Comparison of ENCODE assay signal across 28 cellular contexts in the genomic region with DNA sequence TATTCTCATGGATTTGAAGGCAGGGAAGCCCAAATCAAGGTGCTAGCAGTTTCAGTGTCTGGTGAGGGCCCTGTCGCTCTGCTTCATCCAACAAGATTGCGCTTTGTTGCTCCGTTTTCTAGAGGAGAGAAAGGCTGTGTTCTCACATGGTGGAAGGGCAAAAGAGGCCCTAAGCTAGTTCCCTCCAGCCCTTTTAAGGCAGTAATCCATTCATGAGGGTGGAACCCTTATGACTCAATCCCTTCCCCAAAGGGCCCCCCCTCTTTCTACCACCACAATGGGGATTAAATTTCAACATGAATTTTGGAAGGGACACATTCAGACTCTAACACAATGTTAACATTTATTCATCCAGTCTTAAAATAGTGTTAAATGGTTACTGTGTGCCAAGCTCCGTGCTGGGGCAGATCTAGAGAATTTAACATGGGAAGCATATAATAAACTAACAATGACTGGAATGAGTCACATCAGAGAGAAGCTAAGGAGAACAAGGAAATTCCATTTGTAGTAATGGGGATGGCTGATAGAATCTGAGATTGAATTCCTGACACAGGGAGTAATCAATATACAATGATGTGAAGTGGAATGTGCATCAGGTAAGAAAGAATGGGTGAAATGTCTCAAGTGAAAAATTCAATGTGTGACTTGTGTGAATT.
A peak's percentile ranks its signal among the peaks of the same experiment; 100 is the strongest.
DNase-seq lines count a peak whose midpoint lies in the region; ATAC-seq, FAIRE-seq and TF ChIP-seq lines count a peak whose summit lies in the region.
"Had no signal": no experiment of that assay in that cellular context is flagged by ENCODE, and none has a peak within 500 bp of the region (broad histone marks: within the 10 kb centered on the region; RNA-seq: fewer than 3 reads in every experiment).

No MANE protein-coding gene starts in this region.

- no peaks in the 10 kb centered on the region for H3K36me3 ChIP-seq in astrocyte (ENCODE audit: insufficient read depth, low read length)
- H3K36me3 ChIP-seq: left ventricle myocardium inferior, tibial nerve had no signal

- no peak overlapping the region for H3K9ac ChIP-seq in astrocyte (ENCODE audit: low read length)

- H3K9me3 Mint-ChIP-seq in astrocyte (ENCODE audit: unreplicated experiment), result no peaks in the 10 kb centered on the region

- H3K4me1 ChIP-seq in astrocyte (ENCODE audit: insufficient read depth, low read length) (peaks cover 3% of the 10 kb centered on the region), foreskin keratinocyte (peaks cover 9% of the 10 kb centered on the region)
- H3K4me1 ChIP-seq: Caco-2, left ventricle myocardium inferior, psoas muscle had no signal

- H3K4me2 ChIP-seq in astrocyte (ENCODE audit: low read length), result no peak overlapping the region

- no peaks in the 10 kb centered on the region for H3K27me3 ChIP-seq in astrocyte (ENCODE audit: insufficient read depth, low read length)
- H3K27me3 ChIP-seq in foreskin keratinocyte, result no peaks in the 10 kb centered on the region
- H3K27me3 ChIP-seq: tibial nerve had no signal

- H3K4me3 Mint-ChIP-seq in astrocyte (ENCODE audit: unreplicated experiment), result no peak overlapping the region
- H3K4me3 Mint-ChIP-seq: activated CD4-positive, alpha-beta T cell treated with anti-CD3 and anti-CD28 coated beads for 36 hours; activated naive CD4-positive, alpha-beta T cell treated with anti-CD3 and anti-CD28 coated beads for 36 hours; mesothelial cell of epicardium; naive thymus-derived CD4-positive, alpha-beta T cell had no signal

- H3K27ac ChIP-seq in astrocyte (ENCODE audit: low read depth, low read length) (no peak overlapping the region), foreskin keratinocyte (no peak overlapping the region)
- H3K27ac ChIP-seq: left ventricle myocardium inferior, psoas muscle, tibial nerve had no signal

- H3K4me1 Mint-ChIP-seq in astrocyte (ENCODE audit: low read depth, unreplicated experiment), result peaks cover 14% of the 10 kb centered on the region
- H3K4me1 Mint-ChIP-seq: activated CD4-positive, alpha-beta T cell treated with anti-CD3 and anti-CD28 coated beads for 36 hours; naive thymus-derived CD4-positive, alpha-beta T cell had no signal

- DNase-seq in ELR (ENCODE audit: low read depth), result peak; percentile 64
- DNase-seq in astrocyte (ENCODE audit: low read depth), result peak; percentile 17
- peak; percentile 61 to 88 for DNase-seq in foreskin keratinocyte
- DNase-seq in NCI-H2029 treated with DMSO at 0.1 percent for 48 hours (lab: John Stamatoyannopoulos, UW), result no peak
- DNase-seq in activated naive CD4-positive, alpha-beta T cell treated with Interleukin-2 at 50 U/mL for 16 hours, result no peak
- DNase-seq: activated CD4-positive, alpha-beta T cell treated with anti-CD3 and anti-CD28 coated beads for 36 hours; activated naive CD4-positive, alpha-beta T cell treated with anti-CD3 and anti-CD28 coated beads for 36 hours; activated T-cell treated with anti-CD3 and anti-CD28 coated beads, Interleukin-2, amount 50 U/mL, for 48 hours; amniotic stem cell; C1 segment of cervical spinal cord; Caco-2; caudate nucleus; foreskin melanocyte; left ventricle myocardium inferior; naive thymus-derived CD4-positive, alpha-beta T cell; NCI-H1048; NCI-H1930; NCI-H226; NCI-H748 treated with DMSO at 0.1 percent for 48 hours; nucleus accumbens; psoas muscle; SIG-M5; stimulated activated CD8-positive, alpha-beta memory T cell treated with anti-CD3 and anti-CD28 coated beads, Interleukin-4, amount 100 ng/mL, for 48 hours had no signal

- H3K36me3 Mint-ChIP-seq in astrocyte (ENCODE audit: low read depth, unreplicated experiment), result no peaks in the 10 kb centered on the region
- H3K36me3 Mint-ChIP-seq: mesothelial cell of epicardium had no signal

- no peaks in the 10 kb centered on the region for H3K27me3 Mint-ChIP-seq in astrocyte (ENCODE audit: low read depth, unreplicated experiment)
- H3K27me3 Mint-ChIP-seq: activated CD4-positive, alpha-beta T cell treated with anti-CD3 and anti-CD28 coated beads for 36 hours; naive thymus-derived CD4-positive, alpha-beta T cell had no signal

- H4K20me1 ChIP-seq in astrocyte (ENCODE audit: insufficient read depth, low read length), result no peaks in the 10 kb centered on the region

- H3K27ac Mint-ChIP-seq in astrocyte (ENCODE audit: unreplicated experiment), result no peak overlapping the region
- H3K27ac Mint-ChIP-seq: activated CD4-positive, alpha-beta T cell treated with anti-CD3 and anti-CD28 coated beads for 36 hours; activated naive CD4-positive, alpha-beta T cell treated with anti-CD3 and anti-CD28 coated beads for 36 hours; mesothelial cell of epicardium; naive thymus-derived CD4-positive, alpha-beta T cell had no signal

- peak; percentile 48 for ATAC-seq in foreskin keratinocyte
- ATAC-seq in GM19035 (IDR thresholded peaks at IDR 0.05; ENCODE audit: unreplicated experiment), result no peak
- ATAC-seq in GM21526 (IDR thresholded peaks at IDR 0.05; ENCODE audit: low FRiP score, unreplicated experiment), result no peak
- ATAC-seq: activated CD4-positive, alpha-beta T cell treated with anti-CD3 and anti-CD28 coated beads for 36 hours; naive thymus-derived CD4-positive, alpha-beta T cell; psoas muscle had no signal

- H3K79me2 ChIP-seq in astrocyte (ENCODE audit: insufficient read depth, low read length), result no peaks in the 10 kb centered on the region

- 0 out of 2 replicates have a peak, but pooled peaks have one; percentile 16 for TF ChIP-seq EP300 in Ishikawa (IDR thresholded peaks at IDR 0.05; ENCODE audit: borderline replicate concordance)

- no peaks in the 10 kb centered on the region for H3K9me3 ChIP-seq in astrocyte (ENCODE audit: insufficient read depth, low read depth, low read length)
- H3K9me3 ChIP-seq: Caco-2, left ventricle myocardium inferior, psoas muscle, tibial nerve had no signal

- TF ChIP-seq CTCF in astrocyte (IDR thresholded peaks at IDR 0.05; ENCODE audit: insufficient read depth, low read depth, low read length) (no peak), foreskin keratinocyte (conservative IDR thresholded peaks at IDR 0.05) (no peak)

- TF ChIP-seq RAD21 in Ishikawa (IDR thresholded peaks at IDR 0.05; ENCODE audit: low read depth), result no peak

- no peak overlapping the region for H3K4me3 ChIP-seq in astrocyte (ENCODE audit: insufficient read depth, low read depth, low read length)
- H3K4me3 ChIP-seq: left ventricle myocardium inferior, psoas muscle, tibial nerve had no signal

- peak; percentile 67 for FAIRE-seq in astrocyte (lab: Jason Lieb, UNC)

- H2AFZ ChIP-seq in astrocyte (ENCODE audit: low read depth, low read length), result no peak overlapping the region

TF ChIP-seq in Ishikawa, 13 proteins besides CTCF, POLR2A, EP300 and RAD21:
- TF ChIP-seq, protein P1, sequence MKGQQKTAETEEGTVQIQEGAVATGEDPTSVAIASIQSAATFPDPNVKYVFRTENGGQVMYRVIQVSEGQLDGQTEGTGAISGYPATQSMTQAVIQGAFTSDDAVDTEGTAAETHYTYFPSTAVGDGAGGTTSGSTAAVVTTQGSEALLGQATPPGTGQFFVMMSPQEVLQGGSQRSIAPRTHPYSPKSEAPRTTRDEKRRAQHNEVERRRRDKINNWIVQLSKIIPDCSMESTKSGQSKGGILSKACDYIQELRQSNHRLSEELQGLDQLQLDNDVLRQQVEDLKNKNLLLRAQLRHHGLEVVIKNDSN (IDR thresholded peaks at IDR 0.05), result no peak
- TF ChIP-seq FOXM1 (IDR thresholded peaks at IDR 0.05; ENCODE audit: borderline replicate concordance, low read depth), result peak; percentile 62; the same call in 1 of the 2 replicates
- TF ChIP-seq TEAD4 (IDR thresholded peaks at IDR 0.05), result peak; percentile 34; the same call in 1 of the 2 replicates
- no peak for TF ChIP-seq CEBPB (IDR thresholded peaks at IDR 0.05)
- TF ChIP-seq TCF12 (IDR thresholded peaks at IDR 0.05; ENCODE audit: low read depth), result no peak
TF ChIP-seq in Ishikawa: peak in this region for 2.

Comparison
In these comparisons a context has a peak if more than half of its experiments do, and no peak if none do; other contexts are left out.
1. DNase-seq: peak in ELR (single experiment), astrocyte (single experiment) and foreskin keratinocyte (2 of 2); none in NCI-H2029 treated with DMSO at 0.1 percent for 48 hours (single experiment) and activated naive CD4-positive, alpha-beta T cell treated with Interleukin-2 at 50 U/mL for 16 hours (single experiment).